In the genomic region with DNA sequence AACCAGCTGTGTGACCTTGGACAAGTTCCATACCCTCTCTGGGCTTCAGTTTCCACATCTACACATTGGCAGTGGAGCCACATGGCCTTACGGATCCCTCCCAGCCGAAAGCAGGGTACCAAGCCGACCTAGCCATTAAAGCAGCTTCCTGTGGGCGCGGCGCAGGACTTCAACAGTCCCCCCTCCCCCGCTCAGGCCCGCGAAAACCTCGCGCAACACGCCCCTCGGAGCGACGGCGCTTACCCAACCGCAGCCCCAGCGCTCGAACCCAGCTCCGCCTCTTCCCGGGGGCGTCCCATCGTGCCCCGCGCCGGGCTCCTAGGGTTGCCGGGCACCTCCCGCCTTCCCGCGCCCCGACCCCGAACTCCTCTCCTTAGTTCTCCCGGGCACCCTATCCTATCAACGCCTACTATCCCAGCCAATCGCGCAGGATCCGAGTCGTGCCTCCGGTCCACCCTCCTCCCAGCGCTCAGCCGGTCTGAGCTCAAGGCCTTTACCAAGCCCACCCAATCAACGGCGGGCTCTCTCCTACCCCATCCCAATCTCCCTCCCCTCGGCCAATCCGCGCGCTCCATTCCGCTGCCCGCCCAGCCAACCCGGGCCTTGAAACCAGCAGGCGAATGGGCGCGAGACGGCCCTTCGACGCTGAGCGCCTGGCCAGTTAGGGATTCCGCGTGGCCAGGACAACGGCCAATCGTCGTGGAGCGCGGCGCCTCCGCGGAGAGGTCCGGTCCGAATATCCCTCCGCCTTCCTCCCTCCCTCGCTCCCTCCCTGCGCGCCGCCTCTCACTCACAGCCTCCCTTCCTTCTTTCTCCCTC, we compare ENCODE assay signal across 8 cellular contexts.
A peak's percentile ranks its signal among the peaks of the same experiment; 100 is the strongest.
DNase-seq lines count a peak whose midpoint lies in the region; ATAC-seq and FAIRE-seq lines count a peak whose summit lies in the region.

A gene (plus strand): TSS at position 767 of the 819 bp plus-strand sequence. CDS start 326 bp downstream, outside the sequence.

- H3K4me1 Mint-ChIP-seq in effector memory CD8-positive, alpha-beta T cell (ENCODE audit: low read depth in 2 of 2) = peaks cover 22 to 55% of the 10 kb centered on the region in 2 donors
- H3K4me1 Mint-ChIP-seq in memory B cell = peaks cover 30% of the 10 kb centered on the region

- no peaks in the 10 kb centered on the region for H3K27me3 Mint-ChIP-seq in effector memory CD8-positive, alpha-beta T cell
- H3K27me3 Mint-ChIP-seq in memory B cell = no peaks in the 10 kb centered on the region

- peak within 1 kb of the TSS; percentile 84 to 87 for H3K4me3 Mint-ChIP-seq in effector memory CD8-positive, alpha-beta T cell
- H3K4me3 Mint-ChIP-seq in memory B cell = peak within 1 kb of the TSS; percentile 97

- peak; percentile 99 for FAIRE-seq in HTR-8/SVneo (lab: Jason Lieb, UNC)

- no peaks in the 10 kb centered on the region for H3K9me3 Mint-ChIP-seq in effector memory CD8-positive, alpha-beta T cell
- H3K9me3 Mint-ChIP-seq in memory B cell = no peaks in the 10 kb centered on the region

- peaks cover 47% of the 10 kb centered on the region for H3K36me3 Mint-ChIP-seq in effector memory CD8-positive, alpha-beta T cell (ENCODE audit: insufficient read depth)
- peaks cover 12% of the 10 kb centered on the region for H3K36me3 Mint-ChIP-seq in memory B cell

- peak; percentile 97 for DNase-seq in COLO668 (lab: John Stamatoyannopoulos, UW; ENCODE audit: unreplicated experiment)
- peak; percentile 99 for DNase-seq in HTR-8/SVneo (ENCODE audit: insufficient read length, low spot score)
- peak; percentile 100 for DNase-seq in NOMO-1 treated with dmso at 0.1 percent for 144 hours (lab: John Stamatoyannopoulos, UW; ENCODE audit: unreplicated experiment)
- DNase-seq in activated CD8-positive, alpha-beta memory T cell treated with anti-CD3 and anti-CD28 coated beads for 48 hours (ENCODE audit: low read depth in 2 of 3, low spot score in 2 of 3) = peak; percentile 84 to 97 (median 97)
- peak; percentile 94 to 96 (median 95) for DNase-seq in effector memory CD8-positive, alpha-beta T cell
- peak; percentile 86 to 94 for DNase-seq in memory B cell (ENCODE audit: low spot score in 2 of 2)
- peak; percentile 97 for DNase-seq in stimulated activated CD8-positive, alpha-beta memory T cell treated with anti-CD3 and anti-CD28 coated beads, Interleukin-12 subunit alpha, Interleukin-12 subunit beta, amount 100 ng/mL, for 24 hours (ENCODE audit: extremely low read depth)

- peak within 1 kb of the TSS; percentile 87 to 90 for H3K27ac Mint-ChIP-seq in effector memory CD8-positive, alpha-beta T cell
- H3K27ac Mint-ChIP-seq in memory B cell = peak within 1 kb of the TSS; percentile 87

- peak; percentile 70 for ATAC-seq in GM21367 (IDR thresholded peaks at IDR 0.05; ENCODE audit: unreplicated experiment)
- peak; percentile 79 for ATAC-seq in effector memory CD8-positive, alpha-beta T cell (replicated peaks)
- peak; percentile 79 for ATAC-seq in memory B cell (ENCODE audit: low read depth)

Comparison
In these comparisons a context has a peak if more than half of its experiments do, and no peak if none do; other contexts are left out.
1. Peak in every context shown above with its lines: DNase-seq and ATAC-seq.